Comparison of ENCODE assay signal across 21 cellular contexts in genomic region chr2:208542465-208543041, GRCh38.
DNase-seq lines count a peak whose midpoint lies in the region; ATAC-seq, FAIRE-seq and TF ChIP-seq lines count a peak whose summit lies in the region.
"Had no signal": no experiment of that assay in that cellular context is flagged by ENCODE, and none has a peak within 500 bp of the region (broad histone marks: within the 10 kb centered on the region; RNA-seq: fewer than 3 reads in every experiment).

No MANE protein-coding gene starts in this region.

- CTCF ChIA-PET in K562 (lab: Yijun Ruan, JAX; ENCODE audit: low intra/inter-chr PET ratio), result no interaction called here

- no peak overlapping the region for H3K4ac ChIP-seq in mesenchymal stem cell (ENCODE audit: low read depth in 1 of 2, low read length in 2 of 2)

- DNase-seq in MM.1S, result no peak
- DNase-seq in K562 (ENCODE audit: extremely low read depth in 1 of 4, low spot score in 3 of 4), result peak in 2 of 4 experiments; percentile 24 to 80
- DNase-seq in mesenchymal stem cell, result no peak
- no peak for DNase-seq in hippocampal formation (lab: John Stamatoyannopoulos, UW)
- DNase-seq in activated naive CD4-positive, alpha-beta T cell treated with anti-CD3 and anti-CD28 coated beads, Interleukin-2, amount 50 U/mL, for 72 hours (ENCODE audit: low spot score in 2 of 2), result no peak
- DNase-seq in activated naive CD4-positive, alpha-beta T cell treated with anti-CD3 and anti-CD28 coated beads, Interleukin-2, amount 50 U/mL, for 16 hours, result no peak
- DNase-seq in activated CD4-positive, alpha-beta T cell treated with anti-CD3 and anti-CD28 coated beads for 48 hours, result no peak
- DNase-seq: ACHN, AML-193, Caco-2, EL, KBM-7, NCI-H1092 treated with DMSO at 0.1 percent for 48 hours, NCI-H2081 treated with DMSO at 0.1 percent for 48 hours, NCI-H524 treated with DMSO at 0.1 percent for 48 hours, Peyer's patch, Right ventricle myocardium superior had no signal

- intact Hi-C loops in K562 (cut with micrococcal nuclease), result loop anchor here (1.0 to 5.0 kb wide), 4 partner anchors 29 to 75 kb away; no protein-coding TSS in a partner anchor

- H2BK120ac ChIP-seq in mesenchymal stem cell (ENCODE audit: low read depth, low read length), result no peak overlapping the region

- H3K27me3 ChIP-seq in MM.1S (replicated peaks; ENCODE audit: insufficient read depth, low read length) (no peaks in the 10 kb centered on the region), K562 (ENCODE audit: control insufficient read depth in 2 of 2, insufficient read depth in 2 of 2, low read length in 2 of 2) (no peaks in the 10 kb centered on the region), mesenchymal stem cell (ENCODE audit: control insufficient read depth in 1 of 2, insufficient read depth in 1 of 2, low read length in 2 of 2) (no peaks in the 10 kb centered on the region)
- H3K27me3 ChIP-seq: Peyer's patch had no signal

- no peaks in the 10 kb centered on the region for H3K9me2 ChIP-seq in MM.1S (replicated peaks; ENCODE audit: insufficient read depth, low read length)

- in situ Hi-C loops in K562 (cut with MboI), result no loop called here

- TF ChIP-seq RAD21 in K562 (CRISPR knock-in tag; conservative IDR thresholded peaks at IDR 0.05 in 1 of 2, IDR thresholded peaks at IDR 0.05 in 1 of 2), result no peak

- H3K27ac ChIP-seq in MM.1S (ENCODE audit: low read length) (no peak overlapping the region), K562 (ENCODE audit: extremely low read depth, low read depth, low read length) (peak overlapping the region; percentile 82), mesenchymal stem cell (ENCODE audit: low read length, poor library complexity, severe bottlenecking) (peak overlapping the region; percentile 81)
- H3K27ac ChIP-seq: Peyer's patch, SK-N-MC had no signal

- H3K4me3 ChIP-seq in MM.1S (ENCODE audit: low read length), result no peak overlapping the region
- peak overlapping the region; percentile 39 for H3K4me3 ChIP-seq in K562
- no peak overlapping the region for H3K4me3 ChIP-seq in mesenchymal stem cell (ENCODE audit: insufficient read depth in 1 of 2, low read depth in 1 of 2, low read length in 2 of 2)
- H3K4me3 ChIP-seq: HAP-1, Peyer's patch, SK-N-MC had no signal

- peaks cover 17% of the 10 kb centered on the region for H3K4me1 ChIP-seq in MM.1S (ENCODE audit: low read length)
- H3K4me1 ChIP-seq in K562 (replicated peaks in 1 of 2; ENCODE audit: control insufficient read depth in 2 of 2, insufficient read depth in 2 of 2, low read length in 2 of 2), result peaks cover 0 to 18% of the 10 kb centered on the region in 2 experiments; a peak in 4 of 5 replicates
- peaks cover 2% of the 10 kb centered on the region for H3K4me1 ChIP-seq in mesenchymal stem cell (ENCODE audit: control insufficient read depth, insufficient read depth, low read depth, low read length)
- H3K4me1 ChIP-seq: HAP-1 had no signal

- no peak overlapping the region for H2BK12ac ChIP-seq in mesenchymal stem cell (ENCODE audit: low read length in 2 of 2)

- no peak overlapping the region for H3K27ac Mint-ChIP-seq in activated naive CD4-positive, alpha-beta T cell treated with anti-CD3 and anti-CD28 coated beads, Interleukin-2, amount 50 U/mL, for 72 hours
- H3K27ac Mint-ChIP-seq: CD14-positive monocyte had no signal

- WGBS in K562 (ENCODE audit: insufficient coverage, low coverage, missing lambda C conversion rate), result 0% methylated on average over 1 of the region's 1 CpG
- 76% methylated on average over 1 of the region's 1 CpG for WGBS in mesenchymal stem cell

- no peaks in the 10 kb centered on the region for H3K36me3 ChIP-seq in MM.1S (replicated peaks; ENCODE audit: insufficient read depth, low read length)
- no peaks in the 10 kb centered on the region for H3K36me3 ChIP-seq in K562 (ENCODE audit: control insufficient read depth, insufficient read depth, low read length)
- H3K36me3 ChIP-seq in mesenchymal stem cell (ENCODE audit: control insufficient read depth in 1 of 2, insufficient read depth in 2 of 2, low read depth in 1 of 2, low read length in 2 of 2), result no peaks in the 10 kb centered on the region
- H3K36me3 ChIP-seq: HAP-1, Peyer's patch had no signal

- no peak overlapping the region for H3K18ac ChIP-seq in mesenchymal stem cell (ENCODE audit: low read depth in 1 of 2, low read length in 2 of 2)

- no peak overlapping the region for H3K23ac ChIP-seq in mesenchymal stem cell (ENCODE audit: low read length in 2 of 2)

- no peak overlapping the region for H2BK5ac ChIP-seq in mesenchymal stem cell (ENCODE audit: low read depth, low read length, poor library complexity, severe bottlenecking)

- H2BK15ac ChIP-seq in mesenchymal stem cell (ENCODE audit: low read depth, poor library complexity, severe bottlenecking), result no peak overlapping the region

- H3K9ac ChIP-seq in MM.1S (ENCODE audit: low read length), result no peak overlapping the region
- H3K9ac ChIP-seq in K562 (ENCODE audit: insufficient read depth in 1 of 2, low read depth in 2 of 2, low read length in 2 of 2), result peak overlapping the region; percentile 47 to 80; a peak in 3 of 4 replicates
- H3K9ac ChIP-seq in mesenchymal stem cell (ENCODE audit: low read length), result no peak overlapping the region

- peak; percentile 48 for ATAC-seq in HG03354 (IDR thresholded peaks at IDR 0.05; ENCODE audit: poor library complexity, severe bottlenecking, unreplicated experiment)
- peak; percentile 83 for ATAC-seq in K562
- no peak for ATAC-seq in activated naive CD4-positive, alpha-beta T cell treated with anti-CD3 and anti-CD28 coated beads, Interleukin-2, amount 50 U/mL, for 72 hours

- H3K14ac ChIP-seq in mesenchymal stem cell (ENCODE audit: low read length in 2 of 2), result no peak overlapping the region

- no TSS peak for BruUV-seq in K562 (replicated peaks; lab: Mats Ljungman, UMichigan)

- no peak for TF ChIP-seq EP300 in K562 (IDR thresholded peaks at IDR 0.05; ENCODE audit: low read length)

- no peak overlapping the region for H4K8ac ChIP-seq in mesenchymal stem cell (ENCODE audit: low read length)

- H3K79me2 ChIP-seq in MM.1S (ENCODE audit: low read length) (no peaks in the 10 kb centered on the region), K562 (ENCODE audit: control insufficient read depth, insufficient read depth, low read length) (peaks cover 48% of the 10 kb centered on the region)

- H4K20me1 ChIP-seq in MM.1S (ENCODE audit: insufficient read depth, low read length) (no peaks in the 10 kb centered on the region), K562 (replicated peaks; ENCODE audit: control insufficient read depth, insufficient read depth, low read length) (no peaks in the 10 kb centered on the region)

- H2AFZ ChIP-seq in MM.1S (ENCODE audit: low read length), result no peak overlapping the region
- H2AFZ ChIP-seq in K562 (ENCODE audit: low read depth, low read length), result peak overlapping the region; percentile 73
- no peak overlapping the region for H2AFZ ChIP-seq in mesenchymal stem cell (ENCODE audit: low read depth, low read length)

- peak; percentile 83 for TF ChIP-seq POLR2A in K562 (conservative IDR thresholded peaks at IDR 0.05)

- TF ChIP-seq CTCF in MM.1S (IDR thresholded peaks at IDR 0.05; ENCODE audit: low read length), result no peak
- TF ChIP-seq CTCF in K562 (IDR thresholded peaks at IDR 0.05 in 2 of 3, conservative IDR thresholded peaks at IDR 0.05 in 1 of 3; ENCODE audit: insufficient read depth in 2 of 3, low read depth in 1 of 3, low read length in 3 of 3), result no peak

- H3F3A ChIP-seq in MM.1S (ENCODE audit: insufficient read depth, low read length), result no peaks in the 10 kb centered on the region

- FAIRE-seq in K562 (lab: Jason Lieb, UNC), result peak; percentile 74

- H2AK5ac ChIP-seq in mesenchymal stem cell (ENCODE audit: low read length, severe bottlenecking), result peak overlapping the region; percentile 53

- no peaks in the 10 kb centered on the region for H3K36me3 Mint-ChIP-seq in activated naive CD4-positive, alpha-beta T cell treated with anti-CD3 and anti-CD28 coated beads, Interleukin-2, amount 50 U/mL, for 72 hours
- H3K36me3 Mint-ChIP-seq: CD14-positive monocyte had no signal

- H4K91ac ChIP-seq in mesenchymal stem cell (ENCODE audit: low read length), result no peak overlapping the region

- peak overlapping the region; percentile 2; the same call in 1 of the 2 replicates for H3K4me2 ChIP-seq in MM.1S (ENCODE audit: low read depth, low read length)
- H3K4me2 ChIP-seq in K562 (ENCODE audit: insufficient read depth, low read length), result peak overlapping the region; percentile 88
- H3K4me2 ChIP-seq in mesenchymal stem cell (ENCODE audit: low read length, poor library complexity, severe bottlenecking), result no peak overlapping the region

- no peaks in the 10 kb centered on the region for H3K9me1 ChIP-seq in K562 (ENCODE audit: control insufficient read depth, insufficient read depth, low read length)

- H3K9me3 ChIP-seq in MM.1S (replicated peaks; ENCODE audit: insufficient read depth, low read length) (no peaks in the 10 kb centered on the region), K562 (replicated peaks; ENCODE audit: control insufficient read depth, insufficient read depth, low read depth, low read length) (peaks cover 1% of the 10 kb centered on the region; the same call in 1 of the 2 replicates), mesenchymal stem cell (ENCODE audit: control insufficient read depth, low read length) (peaks cover 1% of the 10 kb centered on the region)
- H3K9me3 ChIP-seq: Caco-2, HAP-1, Peyer's patch had no signal

- POLR2A ChIA-PET in K562 (lab: Yijun Ruan, JAX), result interaction anchor here (0.6 to 2.4 kb wide), 9 partner anchors 14 to 104 kb away, joined by 3 to 9 read pairs (median 3); no protein-coding TSS in a partner anchor

- peaks cover 0 to 6% of the 10 kb centered on the region in 2 donors for H3K9me3 Mint-ChIP-seq in activated naive CD4-positive, alpha-beta T cell treated with anti-CD3 and anti-CD28 coated beads, Interleukin-2, amount 50 U/mL, for 72 hours

- no peaks in the 10 kb centered on the region for H3K79me1 ChIP-seq in mesenchymal stem cell (replicated peaks; ENCODE audit: low read length, poor library complexity, severe bottlenecking)

TF ChIP-seq in K562, 482 proteins besides CTCF, POLR2A, EP300 and RAD21 (continues in another document):
- no peak for TF ChIP-seq THAP7 (CRISPR knock-in tag; IDR thresholded peaks at IDR 0.05)
- TF ChIP-seq RUNX1 (IDR thresholded peaks at IDR 0.05; ENCODE audit: low read depth), result no peak
- no peak for TF ChIP-seq THRAP3 (IDR thresholded peaks at IDR 0.05; ENCODE audit: borderline replicate concordance)

Comparison
In these comparisons a context has a peak if more than half of its experiments do, and no peak if none do; other contexts are left out.
1. ATAC-seq: peak in HG03354 (single experiment) and K562 (single experiment); none in activated naive CD4-positive, alpha-beta T cell treated with anti-CD3 and anti-CD28 coated beads, Interleukin-2, amount 50 U/mL, for 72 hours (0 of 2).
2. H3K9ac ChIP-seq: peak in K562 (2 of 2); none in MM.1S (single experiment) and mesenchymal stem cell (single experiment).